Comparison of ENCODE assay signal across 8 cellular contexts in the genomic region with DNA sequence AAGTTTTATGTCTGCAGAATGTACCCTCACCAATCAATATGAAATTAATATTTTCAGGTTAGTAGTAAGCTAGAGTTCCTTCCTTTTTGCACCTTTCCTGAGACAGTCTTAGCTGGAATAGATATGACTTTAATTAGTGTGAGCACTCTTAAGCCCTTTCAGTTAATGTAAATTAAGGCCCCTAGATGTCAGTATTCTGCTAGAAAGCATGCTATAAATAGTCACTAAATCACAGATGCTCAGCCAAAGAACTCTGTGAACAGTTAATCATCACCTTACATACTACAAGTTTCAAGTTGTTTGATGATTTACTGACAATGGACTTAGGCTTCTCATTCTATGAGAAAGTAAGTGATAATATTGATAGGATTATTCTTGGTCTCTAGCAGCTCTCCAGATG.
DNase-seq lines count a peak whose midpoint lies in the region; ATAC-seq, FAIRE-seq and TF ChIP-seq lines count a peak whose summit lies in the region.

No MANE protein-coding gene starts in this region.

- no peak overlapping the region for H3K27ac Mint-ChIP-seq in CD14-positive monocyte

- no peak overlapping the region for H2AFZ ChIP-seq in K562 (ENCODE audit: low read depth, low read length)
- H2AFZ ChIP-seq in mesenchymal stem cell (ENCODE audit: low read depth, low read length) = no peak overlapping the region

- peak; percentile 14 for DNase-seq in DMS114 treated with DMSO at 0.1 percent for 48 hours (lab: John Stamatoyannopoulos, UW; ENCODE audit: unreplicated experiment)
- DNase-seq in NCI-H1092 (lab: John Stamatoyannopoulos, UW) = peak; percentile 11
- peak in 1 of 4 experiments; percentile 2 for DNase-seq in K562 (ENCODE audit: extremely low read depth in 1 of 4, low spot score in 3 of 4)
- DNase-seq in mesenchymal stem cell = no peak
- no peak for DNase-seq in vagina (ENCODE audit: extremely low spot score in 2 of 2)
- DNase-seq in COLO668 (lab: John Stamatoyannopoulos, UW; ENCODE audit: unreplicated experiment) = no peak
- DNase-seq in CD14-positive monocyte (ENCODE audit: low spot score) = no peak

- H2BK5ac ChIP-seq in mesenchymal stem cell (ENCODE audit: low read depth, low read length, poor library complexity, severe bottlenecking) = no peak overlapping the region

- H3K4me3 Mint-ChIP-seq in CD14-positive monocyte = no peak overlapping the region

- no peak overlapping the region for H3K4ac ChIP-seq in mesenchymal stem cell (ENCODE audit: low read depth in 1 of 2, low read length in 2 of 2)

- no peak overlapping the region for H2BK15ac ChIP-seq in mesenchymal stem cell (ENCODE audit: low read depth, poor library complexity, severe bottlenecking)

- H2BK120ac ChIP-seq in mesenchymal stem cell (ENCODE audit: low read depth, low read length) = no peak overlapping the region

- H3K9me3 ChIP-seq in K562 (replicated peaks; ENCODE audit: control insufficient read depth, insufficient read depth, low read depth, low read length) = no peaks in the 10 kb centered on the region
- no peaks in the 10 kb centered on the region for H3K9me3 ChIP-seq in mesenchymal stem cell (ENCODE audit: control insufficient read depth, low read length)
- no peaks in the 10 kb centered on the region for H3K9me3 ChIP-seq in vagina

- H3K4me1 Mint-ChIP-seq in CD14-positive monocyte = no peaks in the 10 kb centered on the region

- H3K27ac ChIP-seq in K562 (ENCODE audit: extremely low read depth, low read depth, low read length) (no peak overlapping the region), mesenchymal stem cell (ENCODE audit: low read length, poor library complexity, severe bottlenecking) (no peak overlapping the region), vagina (no peak overlapping the region)

- H3K36me3 ChIP-seq in K562 (ENCODE audit: control insufficient read depth, insufficient read depth, low read length) (no peaks in the 10 kb centered on the region), mesenchymal stem cell (ENCODE audit: control insufficient read depth in 1 of 2, insufficient read depth in 2 of 2, low read depth in 1 of 2, low read length in 2 of 2) (no peaks in the 10 kb centered on the region), vagina (no peaks in the 10 kb centered on the region)

- ATAC-seq in GM21576 (IDR thresholded peaks at IDR 0.05; ENCODE audit: unreplicated experiment) (peak; percentile 53), K562 (peak; percentile 73)

- peaks cover 0 to 2% (median 0%) of the 10 kb centered on the region in 3 donors for H3K27me3 Mint-ChIP-seq in CD14-positive monocyte (ENCODE audit: low read depth in 3 of 3)

- no peak overlapping the region for H3K9ac ChIP-seq in K562 (ENCODE audit: insufficient read depth in 1 of 2, low read depth in 2 of 2, low read length in 2 of 2)
- no peak overlapping the region for H3K9ac ChIP-seq in mesenchymal stem cell (ENCODE audit: low read length)

- TF ChIP-seq RAD21 in K562 (CRISPR knock-in tag; conservative IDR thresholded peaks at IDR 0.05 in 1 of 2, IDR thresholded peaks at IDR 0.05 in 1 of 2) = peak; percentile 61 to 67

- no peak for FAIRE-seq in K562 (lab: Jason Lieb, UNC)

- intact Hi-C loops in K562 (cut with micrococcal nuclease) (loop anchor here (5.0 kb wide), 1 partner anchor 387 kb away; no protein-coding TSS in a partner anchor), vagina (cut with DNase I) (no loop called here), CD14-positive monocyte (cut with micrococcal nuclease) (no loop called here)

- H3K4me3 ChIP-seq in K562 = no peak overlapping the region
- H3K4me3 ChIP-seq in mesenchymal stem cell (ENCODE audit: insufficient read depth in 1 of 2, low read depth in 1 of 2, low read length in 2 of 2) = no peak overlapping the region
- no peak overlapping the region for H3K4me3 ChIP-seq in vagina

- H3K4me1 ChIP-seq in K562 (replicated peaks in 1 of 2; ENCODE audit: control insufficient read depth in 2 of 2, insufficient read depth in 2 of 2, low read length in 2 of 2) = no peaks in the 10 kb centered on the region
- H3K4me1 ChIP-seq in mesenchymal stem cell (ENCODE audit: control insufficient read depth, insufficient read depth, low read depth, low read length) = no peaks in the 10 kb centered on the region
- H3K4me1 ChIP-seq in vagina = no peaks in the 10 kb centered on the region

- H4K20me1 ChIP-seq in K562 (replicated peaks; ENCODE audit: control insufficient read depth, insufficient read depth, low read length) = no peaks in the 10 kb centered on the region

- H3K36me3 Mint-ChIP-seq in CD14-positive monocyte = no peaks in the 10 kb centered on the region

- H4K8ac ChIP-seq in mesenchymal stem cell (ENCODE audit: low read length) = no peak overlapping the region

- H3K27me3 ChIP-seq in K562 (ENCODE audit: control insufficient read depth in 2 of 2, insufficient read depth in 2 of 2, low read length in 2 of 2) (no peaks in the 10 kb centered on the region), mesenchymal stem cell (ENCODE audit: control insufficient read depth in 1 of 2, insufficient read depth in 1 of 2, low read length in 2 of 2) (no peaks in the 10 kb centered on the region), vagina (no peaks in the 10 kb centered on the region)

- no peaks in the 10 kb centered on the region for H3K9me1 ChIP-seq in K562 (ENCODE audit: control insufficient read depth, insufficient read depth, low read length)

- H3K14ac ChIP-seq in mesenchymal stem cell (ENCODE audit: low read length in 2 of 2) = no peak overlapping the region

- POLR2A ChIA-PET in K562 (lab: Yijun Ruan, JAX) = no interaction called here

- H4K91ac ChIP-seq in mesenchymal stem cell (ENCODE audit: low read length) = no peak overlapping the region

- peak in 2 of 3 experiments; percentile 15 to 36; a peak in 2 of 6 replicates for TF ChIP-seq CTCF in K562 (IDR thresholded peaks at IDR 0.05 in 2 of 3, conservative IDR thresholded peaks at IDR 0.05 in 1 of 3; ENCODE audit: insufficient read depth in 2 of 3, low read depth in 1 of 3, low read length in 3 of 3)
- TF ChIP-seq CTCF in vagina (IDR thresholded peaks at IDR 0.05) = no peak
- TF ChIP-seq CTCF in CD14-positive monocyte (IDR thresholded peaks at IDR 0.05) = no peak

- H2BK12ac ChIP-seq in mesenchymal stem cell (ENCODE audit: low read length in 2 of 2) = no peak overlapping the region

- no peaks in the 10 kb centered on the region for H3K79me2 ChIP-seq in K562 (ENCODE audit: control insufficient read depth, insufficient read depth, low read length)

- no peak for TF ChIP-seq EP300 in K562 (IDR thresholded peaks at IDR 0.05; ENCODE audit: low read length)

- no peaks in the 10 kb centered on the region for H3K79me1 ChIP-seq in mesenchymal stem cell (replicated peaks; ENCODE audit: low read length, poor library complexity, severe bottlenecking)

- H3K18ac ChIP-seq in mesenchymal stem cell (ENCODE audit: low read depth in 1 of 2, low read length in 2 of 2) = no peak overlapping the region

- H2AK5ac ChIP-seq in mesenchymal stem cell (ENCODE audit: low read length, severe bottlenecking) = no peak overlapping the region

- H3K4me2 ChIP-seq in K562 (ENCODE audit: insufficient read depth, low read length) (no peak overlapping the region), mesenchymal stem cell (ENCODE audit: low read length, poor library complexity, severe bottlenecking) (no peak overlapping the region)

- TF ChIP-seq POLR2A in K562 (conservative IDR thresholded peaks at IDR 0.05) = no peak
- no peak for TF ChIP-seq POLR2A in vagina (IDR thresholded peaks at IDR 0.05)

- CTCF ChIA-PET in K562 (lab: Yijun Ruan, JAX; ENCODE audit: low intra/inter-chr PET ratio) = no interaction called here

- H3K9me3 Mint-ChIP-seq in CD14-positive monocyte = no peaks in the 10 kb centered on the region

- H3K23ac ChIP-seq in mesenchymal stem cell (ENCODE audit: low read length in 2 of 2) = no peak overlapping the region

- BruUV-seq in K562 (replicated peaks; lab: Mats Ljungman, UMichigan) = no TSS peak

- in situ Hi-C loops in K562 (cut with MboI) = no loop called here

TF ChIP-seq in K562, 482 proteins besides CTCF, POLR2A, EP300 and RAD21 (continues in another document):
- no peak for TF ChIP-seq SAFB2 (IDR thresholded peaks at IDR 0.05; ENCODE audit: borderline replicate concordance, low read depth, low read length, severe bottlenecking)
- TF ChIP-seq ZNF644 (tag; IDR thresholded peaks at IDR 0.05; ENCODE audit: low read depth) = no peak
- no peak for TF ChIP-seq ZNF518B (CRISPR knock-in tag; IDR thresholded peaks at IDR 0.05)
- no peak for TF ChIP-seq HDAC6 (IDR thresholded peaks at IDR 0.05; ENCODE audit: low read depth, low read length)
- TF ChIP-seq ZNF586 (CRISPR knock-in tag; conservative IDR thresholded peaks at IDR 0.05) = no peak
- no peak for TF ChIP-seq DMBX1 (CRISPR knock-in tag; IDR thresholded peaks at IDR 0.05; ENCODE audit: borderline replicate concordance)
- TF ChIP-seq MEIS2 (IDR thresholded peaks at IDR 0.05; ENCODE audit: partially characterized antibody) = peak; percentile 45
- TF ChIP-seq RBM17 (IDR thresholded peaks at IDR 0.05; ENCODE audit: borderline replicate concordance, low read depth, low read length) = no peak

Comparison
In these comparisons a context has a peak if more than half of its experiments do, and no peak if none do; other contexts are left out.
1. DNase-seq: peak in DMS114 treated with DMSO at 0.1 percent for 48 hours (single experiment) and NCI-H1092 (single experiment); none in mesenchymal stem cell (single experiment), vagina (0 of 2), COLO668 (single experiment) and CD14-positive monocyte (single experiment).
2. CTCF ChIP-seq: peak in K562 (2 of 3); none in vagina (0 of 3) and CD14-positive monocyte (single experiment).